In genomic region chr16:29600111-29601000, GRCh38 we compare ENCODE assay signal across 8 cellular contexts.
DNase-seq lines count a peak whose midpoint lies in the region; ATAC-seq, FAIRE-seq and TF ChIP-seq lines count a peak whose summit lies in the region.
"Not testable (repeated sequence)": the region's sequence is repeated elsewhere in the genome, so short reads cannot be mapped to it uniquely, and the experiment has no call there.

No MANE protein-coding gene starts in this region.

- peak; percentile 58 for DNase-seq in CD1c-positive myeloid dendritic cell (ENCODE audit: extremely low spot score)
- DNase-seq in NCI-H526 treated with DMSO at 0.1 percent for 48 hours (lab: John Stamatoyannopoulos, UW): peak; percentile 68
- peak; percentile 51 for DNase-seq in activated naive CD4-positive, alpha-beta T cell treated with Interleukin-2 at 50 U/mL for 16 hours
- DNase-seq in kidney: peak; percentile 85
- peak; percentile 53 for DNase-seq in stimulated activated CD4-positive, alpha-beta T cell treated with anti-CD3 and anti-CD28 coated beads, Interleukin-1b, Interleukin-23, amount 100 ng/mL, for 48 hours

- FAIRE-seq in kidney (lab: Jason Lieb, UNC): not testable (repeated sequence)

- not testable (repeated sequence) for H3K9me3 ChIP-seq in kidney (ENCODE audit: control insufficient read depth in 1 of 2, low read length in 2 of 2)

- TF ChIP-seq CTCF in kidney (IDR thresholded peaks at IDR 0.05; ENCODE audit: borderline replicate concordance, extremely low read depth, insufficient read depth): not testable (repeated sequence)

- intact Hi-C loops in kidney (cut with DNase I): not testable (repeated sequence)

- H3K4me3 ChIP-seq in kidney (ENCODE audit: low read length in 2 of 2): not testable (repeated sequence)

- H3K27ac ChIP-seq in kidney (ENCODE audit: low read depth in 2 of 2, low read length in 2 of 2): not testable (repeated sequence)

- H3K9ac ChIP-seq in kidney (ENCODE audit: low read length in 2 of 2): not testable (repeated sequence)

- H3K4me1 ChIP-seq in kidney (ENCODE audit: control insufficient read depth in 1 of 2, insufficient read depth in 1 of 2, low read depth in 1 of 2, low read length in 2 of 2): not testable (repeated sequence)

- not testable (repeated sequence) for H3K36me3 ChIP-seq in kidney (ENCODE audit: control insufficient read depth in 1 of 2, insufficient read depth in 2 of 2, low read length in 2 of 2)

- ATAC-seq in GM18867 (IDR thresholded peaks at IDR 0.05; ENCODE audit: unreplicated experiment) (peak; percentile 43), HG03135 (IDR thresholded peaks at IDR 0.05; ENCODE audit: unreplicated experiment) (peak; percentile 47)
- ATAC-seq in activated CD4-positive, CD25-positive, alpha-beta regulatory T cell treated with anti-CD3 and anti-CD28 coated beads, Interleukin-2, amount 50 U/mL, for 24 hours: peak; percentile 59 to 60
